In genomic region chr4:63589796-63590195, GRCh38 we compare ENCODE assay signal across 20 cellular contexts.
A peak's percentile ranks its signal among the peaks of the same experiment; 100 is the strongest.
DNase-seq lines count a peak whose midpoint lies in the region; ATAC-seq and TF ChIP-seq lines count a peak whose summit lies in the region.
"Had no signal": no experiment of that assay in that cellular context is flagged by ENCODE, and none has a peak within 500 bp of the region (broad histone marks: within the 10 kb centered on the region; RNA-seq: fewer than 3 reads in every experiment).

No MANE protein-coding gene starts in this region.

- H3K4me1 Mint-ChIP-seq in WTC11 (peaks cover 19% of the 10 kb centered on the region), progenitor cell of endocrine pancreas (ENCODE audit: low read depth) (no peaks in the 10 kb centered on the region)
- H3K4me1 Mint-ChIP-seq: B cell; CD4-positive, CD25-positive, alpha-beta regulatory T cell had no signal

- peaks cover 28% of the 10 kb centered on the region for H3K36me3 Mint-ChIP-seq in WTC11
- H3K36me3 Mint-ChIP-seq in progenitor cell of endocrine pancreas (ENCODE audit: insufficient read depth), result peaks cover 1% of the 10 kb centered on the region
- H3K36me3 Mint-ChIP-seq: CD4-positive, CD25-positive, alpha-beta regulatory T cell had no signal

- H3K27ac Mint-ChIP-seq in WTC11 (no peak overlapping the region), progenitor cell of endocrine pancreas (peak overlapping the region; percentile 41)
- H3K27ac Mint-ChIP-seq: B cell; CD4-positive, CD25-positive, alpha-beta regulatory T cell had no signal

- H3K27me3 Mint-ChIP-seq in WTC11 (ENCODE audit: low read depth) (peaks cover 3% of the 10 kb centered on the region; the same call in 1 of the 2 replicates), progenitor cell of endocrine pancreas (no peaks in the 10 kb centered on the region)
- H3K27me3 Mint-ChIP-seq: B cell; CD4-positive, CD25-positive, alpha-beta regulatory T cell had no signal

- H3K9me3 Mint-ChIP-seq in WTC11, result peaks cover 45% of the 10 kb centered on the region
- H3K9me3 Mint-ChIP-seq in progenitor cell of endocrine pancreas (ENCODE audit: low read depth), result peaks cover 32% of the 10 kb centered on the region

- CTCF ChIA-PET in WTC11 (lab: Charles Lee), result interaction anchor here (1.0 to 1.3 kb wide), 3 partner anchors 9 to 10 kb away, joined by 3 read pairs; no protein-coding TSS in a partner anchor

- H3K4me3 Mint-ChIP-seq in WTC11, result no peak overlapping the region
- H3K4me3 Mint-ChIP-seq in progenitor cell of endocrine pancreas (ENCODE audit: low read depth), result no peak overlapping the region
- H3K4me3 Mint-ChIP-seq: B cell; CD4-positive, CD25-positive, alpha-beta regulatory T cell had no signal

- POLR2A ChIA-PET in WTC11 (lab: Charles Lee), result no interaction called here

- DNase-seq in NCI-H748 (lab: John Stamatoyannopoulos, UW; ENCODE audit: unreplicated experiment), result peak; percentile 10
- no peak for DNase-seq in NCI-H748 treated with DMSO at 0.1 percent for 48 hours (lab: John Stamatoyannopoulos, UW)
- DNase-seq in WTC11 (ENCODE audit: low spot score), result peak; percentile 63
- DNase-seq in islet precursor cell, result peak; percentile 66
- peak; percentile 21 for DNase-seq in progenitor cell of endocrine pancreas (ENCODE audit: low spot score, unreplicated experiment)
- no peak for DNase-seq in glomerular visceral epithelial cell (ENCODE audit: extremely low spot score)
- no peak for DNase-seq in NCI-H146 treated with DMSO at 0.1 percent for 48 hours (lab: John Stamatoyannopoulos, UW; ENCODE audit: unreplicated experiment)
- DNase-seq: CD4-positive, CD25-positive, alpha-beta regulatory T cell; COR-L47; DMS 273 treated with DMSO at 0.1 percent for 48 hours; GF-D8; KG1; MV-4-11; NCI-H1417; NCI-H187 treated with DMSO at 0.1 percent for 48 hours; NCI-H82; PC-3 had no signal

- TF ChIP-seq CTCF in WTC11 (IDR thresholded peaks at IDR 0.05), result no peak
- no peak for TF ChIP-seq CTCF in progenitor cell of endocrine pancreas (IDR thresholded peaks at IDR 0.05; ENCODE audit: unreplicated experiment)

- peak; percentile 91 for ATAC-seq in WTC11
- no peak for ATAC-seq in HG02840 (IDR thresholded peaks at IDR 0.05; ENCODE audit: low FRiP score, unreplicated experiment)
- ATAC-seq: HCT116, PC-3 had no signal

TF ChIP-seq in WTC11, 78 proteins besides CTCF, POLR2A, EP300 and RAD21:
- TF ChIP-seq FOXP4 (CRISPR knock-in tag; IDR thresholded peaks at IDR 0.05) (no peak), RELA (CRISPR knock-in tag; IDR thresholded peaks at IDR 0.05; ENCODE audit: borderline replicate concordance) (no peak), FOXJ3 (CRISPR knock-in tag; IDR thresholded peaks at IDR 0.05; ENCODE audit: borderline replicate concordance) (no peak), ZNF281 (CRISPR knock-in tag; IDR thresholded peaks at IDR 0.05) (peak; percentile 67; the same call in 1 of the 2 replicates), ZNF317 (CRISPR knock-in tag; IDR thresholded peaks at IDR 0.05; ENCODE audit: borderline replicate concordance, low read depth) (no peak)

Comparison
In these comparisons a context has a peak if more than half of its experiments do, and no peak if none do; other contexts are left out.
1. DNase-seq: peak in NCI-H748 (single experiment), WTC11 (single experiment), islet precursor cell (single experiment) and progenitor cell of endocrine pancreas (single experiment); none in NCI-H748 treated with DMSO at 0.1 percent for 48 hours (single experiment), glomerular visceral epithelial cell (single experiment) and NCI-H146 treated with DMSO at 0.1 percent for 48 hours (single experiment).